In the genomic region with DNA sequence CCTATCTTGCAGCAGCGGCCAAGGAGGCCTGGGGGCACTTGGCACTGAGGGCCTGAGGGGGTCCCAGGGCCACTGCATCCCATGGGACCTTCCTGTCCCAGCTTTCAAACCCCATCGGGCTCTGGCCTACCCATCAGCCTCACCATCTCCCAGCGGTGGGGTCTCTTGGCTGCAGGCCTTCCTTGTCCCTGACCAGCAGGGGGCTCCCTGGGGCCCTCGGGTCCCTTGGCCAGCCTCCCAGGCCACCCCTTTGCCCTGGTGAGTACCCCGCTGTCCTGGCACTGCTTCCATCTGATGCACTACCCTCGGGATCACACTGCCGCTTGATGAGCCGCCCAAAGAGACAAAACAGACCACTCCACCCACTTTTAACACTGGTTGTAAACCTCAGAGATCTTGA, we compare ENCODE assay signal across 9 cellular contexts. TPM values are rescaled to one million over a fixed set of nuclear protein-coding genes. Genes with fewer than 3 reads are reported as not detected.
DNase-seq lines count a peak whose midpoint lies in the region; ATAC-seq and TF ChIP-seq lines count a peak whose summit lies in the region.
"Had no signal": no experiment of that assay in that cellular context is flagged by ENCODE, and none has a peak within 500 bp of the region (broad histone marks: within the 10 kb centered on the region; RNA-seq: fewer than 3 reads in every experiment).

No MANE protein-coding gene starts in this region.

- no peaks in the 10 kb centered on the region for H3K27me3 ChIP-seq in dorsolateral prefrontal cortex

- no peak for ATAC-seq in activated CD4-positive, CD25-positive, alpha-beta regulatory T cell treated with anti-CD3 and anti-CD28 coated beads, Interleukin-2, amount 50 U/mL, for 24 hours
- ATAC-seq in GM21515 (IDR thresholded peaks at IDR 0.05; ENCODE audit: unreplicated experiment), result no peak
- ATAC-seq in GM18505 (IDR thresholded peaks at IDR 0.05; ENCODE audit: unreplicated experiment), result no peak
- ATAC-seq: naive thymus-derived CD8-positive, alpha-beta T cell had no signal

- DNase-seq in activated CD4-positive, CD25-positive, alpha-beta regulatory T cell treated with anti-CD3 and anti-CD28 coated beads, Interleukin-2, amount 50 U/mL, for 72 hours, result peak; percentile 42
- DNase-seq in RPMI7951 (ENCODE audit: low read depth), result peak; percentile 31
- DNase-seq in dorsolateral prefrontal cortex, result no peak
- peak; percentile 58 for DNase-seq in stimulated activated CD4-positive, alpha-beta T cell treated with anti-CD3 and anti-CD28 coated beads, Interleukin-15, amount 100 ng/mL, for 24 hours
- no peak for DNase-seq in KG1 (lab: John Stamatoyannopoulos, UW)

- intact Hi-C loops in dorsolateral prefrontal cortex (cut with DNase I), result loop anchor here in 1 of 2 donors (5.0 kb wide), 2 partner anchors 133 to 233 kb away; no protein-coding TSS in a partner anchor

- peak in 48 of 56 donors; percentile 10 to 54 (median 36) for TF ChIP-seq CTCF in dorsolateral prefrontal cortex (IDR thresholded peaks at IDR 0.05 in 54 of 56, conservative IDR thresholded peaks at IDR 0.05 in 2 of 56; ENCODE audit: low read depth in 1 of 56, partially characterized antibody in 56 of 56)

- no peak for TF ChIP-seq POLR2A in GM18505 (IDR thresholded peaks at IDR 0.05; ENCODE audit: borderline replicate concordance, extremely low read depth, insufficient read depth, insufficient read length)

- H3K4me3 ChIP-seq in dorsolateral prefrontal cortex, result no peak overlapping the region

- no peak overlapping the region for H3K27ac ChIP-seq in dorsolateral prefrontal cortex

RNA-seq across cellular contexts. Expression of a gene that starts 43.5 kb away (rescaled TPM):
- total RNA-seq in RPMI7951 (2014; rRNA removed; shearing (Covaris generic)), result 118 and 143 TPM in 2 replicates
- 10 to 100 TPM; 51.6 to 96.6 (median 65.9) TPM for total RNA-seq in dorsolateral prefrontal cortex

RNA-seq across cellular contexts. Expression of a gene that starts 55.0 kb away (rescaled TPM):
- 2.4 and 2.6 TPM in 2 replicates for total RNA-seq in RPMI7951 (2014; rRNA removed; shearing (Covaris generic))
- 1 to 10 TPM; 1.4 to 8.9 (median 4.0) TPM for total RNA-seq in dorsolateral prefrontal cortex

Comparison
In these comparisons a context has a peak if more than half of its experiments do, and no peak if none do; other contexts are left out.
1. DNase-seq: peak in activated CD4-positive, CD25-positive, alpha-beta regulatory T cell treated with anti-CD3 and anti-CD28 coated beads, Interleukin-2, amount 50 U/mL, for 72 hours (single experiment), RPMI7951 (single experiment) and stimulated activated CD4-positive, alpha-beta T cell treated with anti-CD3 and anti-CD28 coated beads, Interleukin-15, amount 100 ng/mL, for 24 hours (single experiment); none in dorsolateral prefrontal cortex (0 of 10) and KG1 (single experiment).